In the genomic region with DNA sequence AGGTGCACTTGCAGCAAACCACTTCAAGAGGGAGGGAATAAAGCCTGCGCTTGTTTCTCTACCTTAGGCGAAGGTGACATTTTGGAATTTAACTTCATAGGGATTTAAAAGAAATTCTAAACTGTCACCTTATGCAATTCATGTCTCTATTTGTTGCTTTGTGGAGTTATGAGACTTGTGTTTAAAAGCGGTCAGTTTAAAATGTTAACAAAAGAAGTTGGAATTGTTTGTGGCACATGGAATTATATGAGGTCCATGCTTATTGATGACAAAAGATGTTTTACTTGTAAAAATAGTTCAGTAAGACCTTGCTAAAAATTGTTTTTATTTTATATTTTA, we compare ENCODE assay signal across 13 cellular contexts. TPM values are rescaled to one million over a fixed set of nuclear protein-coding genes. Genes with fewer than 3 reads are reported as not detected.
DNase-seq lines count a peak whose midpoint lies in the region; ATAC-seq, FAIRE-seq and TF ChIP-seq lines count a peak whose summit lies in the region.
"Had no signal": no experiment of that assay in that cellular context is flagged by ENCODE, and none has a peak within 500 bp of the region (broad histone marks: within the 10 kb centered on the region; RNA-seq: fewer than 3 reads in every experiment).

No MANE protein-coding gene starts in this region.

- H3K27ac ChIP-seq in CD4-positive, alpha-beta T cell (ENCODE audit: low read depth, low read length) = no peak overlapping the region
- H3K27ac ChIP-seq in pancreas (peak overlapping the region; percentile 81 to 99 (median 90)), foreskin keratinocyte (no peak overlapping the region), Karpas-422 (ENCODE audit: low read length) (no peak overlapping the region)

- no peaks in the 10 kb centered on the region for H3K36me3 Mint-ChIP-seq in CD4-positive, alpha-beta T cell (ENCODE audit: low read depth)
- H3K36me3 Mint-ChIP-seq in endothelial cell (ENCODE audit: low read depth, unreplicated experiment) (no peaks in the 10 kb centered on the region), immature natural killer cell (peaks cover 0 to 3% (median 0%) of the 10 kb centered on the region in 3 donors)

- H3K9me2 ChIP-seq in Karpas-422 (replicated peaks; ENCODE audit: insufficient read depth, low read length) = no peaks in the 10 kb centered on the region

- no peak overlapping the region for H3K27ac Mint-ChIP-seq in CD4-positive, alpha-beta T cell
- H3K27ac Mint-ChIP-seq in endothelial cell (ENCODE audit: unreplicated experiment) = no peak overlapping the region
- no peak overlapping the region for H3K27ac Mint-ChIP-seq in immature natural killer cell

- H3K4me3 Mint-ChIP-seq in CD4-positive, alpha-beta T cell = peak overlapping the region; percentile 80
- H3K4me3 Mint-ChIP-seq in endothelial cell (ENCODE audit: unreplicated experiment) (peak overlapping the region; percentile 90), immature natural killer cell (peak overlapping the region in 1 of 5 donors; percentile 88)

- H3K27me3 Mint-ChIP-seq in CD4-positive, alpha-beta T cell = peaks cover 76% of the 10 kb centered on the region
- H3K27me3 Mint-ChIP-seq in endothelial cell (ENCODE audit: unreplicated experiment) (peaks cover 6% of the 10 kb centered on the region), immature natural killer cell (ENCODE audit: low read depth in 3 of 3) (peaks cover 20 to 46% (median 25%) of the 10 kb centered on the region in 3 donors)

- no peaks in the 10 kb centered on the region for H3K9me3 Mint-ChIP-seq in CD4-positive, alpha-beta T cell
- H3K9me3 Mint-ChIP-seq in endothelial cell (ENCODE audit: unreplicated experiment) = no peaks in the 10 kb centered on the region
- peaks cover 0 to 3% (median 0%) of the 10 kb centered on the region in 6 donors for H3K9me3 Mint-ChIP-seq in immature natural killer cell

- TF ChIP-seq CTCF in CD4-positive, alpha-beta T cell (IDR thresholded peaks at IDR 0.05) = no peak
- TF ChIP-seq CTCF in endothelial cell (IDR thresholded peaks at IDR 0.05; ENCODE audit: unreplicated experiment) (no peak), pancreas (IDR thresholded peaks at IDR 0.05) (no peak), foreskin keratinocyte (conservative IDR thresholded peaks at IDR 0.05) (no peak)

- POLR2A ChIA-PET in CD4-positive, alpha-beta T cell (lab: Charles Lee) = no interaction called here

- 4% methylated on average over 3 of the region's 3 CpGs for WGBS in pancreas, 2 donors

- no peak for ATAC-seq in CD4-positive, alpha-beta T cell (ENCODE audit: poor library complexity)
- ATAC-seq in pancreas = no peak
- no peak for ATAC-seq in foreskin keratinocyte
- ATAC-seq: HCT116 had no signal

- H3K4me1 ChIP-seq in NT2/D1 (ENCODE audit: insufficient read depth, insufficient read length) (no peaks in the 10 kb centered on the region), pancreas (peaks cover 13 to 20% (median 13%) of the 10 kb centered on the region in 3 donors), foreskin keratinocyte (no peaks in the 10 kb centered on the region), Karpas-422 (ENCODE audit: low read length) (no peaks in the 10 kb centered on the region)

- H3K4me1 Mint-ChIP-seq in CD4-positive, alpha-beta T cell (ENCODE audit: low read depth) = peaks cover 26% of the 10 kb centered on the region
- H3K4me1 Mint-ChIP-seq in endothelial cell (ENCODE audit: unreplicated experiment) (peaks cover 30% of the 10 kb centered on the region), immature natural killer cell (peaks cover 16 to 18% of the 10 kb centered on the region in 2 donors)

- CTCF ChIA-PET in CD4-positive, alpha-beta T cell (lab: Charles Lee) = no interaction called here

- H3K9me3 ChIP-seq in CD4-positive, alpha-beta T cell (ENCODE audit: control insufficient read depth, low read length) = no peaks in the 10 kb centered on the region
- H3K9me3 ChIP-seq in NT2/D1 (ENCODE audit: insufficient read depth, low read length) (no peaks in the 10 kb centered on the region), pancreas (no peaks in the 10 kb centered on the region), Karpas-422 (ENCODE audit: low read length) (no peaks in the 10 kb centered on the region)

- no peaks in the 10 kb centered on the region for H4K20me1 ChIP-seq in Karpas-422 (ENCODE audit: insufficient read depth, low read depth, low read length)

- no peak overlapping the region for H2AFZ ChIP-seq in Karpas-422 (ENCODE audit: low read length)

- no peak for FAIRE-seq in pancreas (lab: Jason Lieb, UNC)

- DNase-seq in CD4-positive, alpha-beta T cell = no peak
- DNase-seq in NT2/D1 (ENCODE audit: low read depth, low spot score) (no peak), endothelial cell (ENCODE audit: low spot score) (no peak), pancreas (no peak), foreskin keratinocyte (no peak), immature natural killer cell (no peak), Karpas-422 (no peak), NCI-H774 (lab: John Stamatoyannopoulos, UW) (no peak)
- DNase-seq: DMS153, kidney glomerular epithelial cell, NCI-H187, SHP77 had no signal

- H3K9ac ChIP-seq in NT2/D1 (ENCODE audit: insufficient read length, low read depth) (no peak overlapping the region), Karpas-422 (ENCODE audit: low read length) (no peak overlapping the region)

- no peak overlapping the region for H3K4me2 ChIP-seq in Karpas-422 (ENCODE audit: low read depth, low read length, poor library complexity, severe bottlenecking)

- no peaks in the 10 kb centered on the region for H3K36me3 ChIP-seq in NT2/D1 (ENCODE audit: insufficient read depth, insufficient read length, low read length)
- H3K36me3 ChIP-seq in pancreas = peaks cover 0 to 15% (median 0%) of the 10 kb centered on the region in 3 donors
- H3K36me3 ChIP-seq in Karpas-422 (ENCODE audit: insufficient read depth, low read length) = no peaks in the 10 kb centered on the region

- intact Hi-C loops in CD4-positive, alpha-beta T cell (cut with DNase I, micrococcal nuclease) = no loop called here
- intact Hi-C loops in pancreas (cut with DNase I) = loop anchor here in 1 of 3 donors (10.0 kb wide), 1 partner anchor 358 kb away; no protein-coding TSS in a partner anchor

- peaks cover 87% of the 10 kb centered on the region for H3K27me3 ChIP-seq in CD4-positive, alpha-beta T cell (ENCODE audit: control insufficient read depth, insufficient read depth, low read length)
- H3K27me3 ChIP-seq in NT2/D1 (ENCODE audit: insufficient read depth, insufficient read length) (peaks cover 78% of the 10 kb centered on the region), pancreas (no peaks in the 10 kb centered on the region), foreskin keratinocyte (peaks cover 91% of the 10 kb centered on the region), Karpas-422 (ENCODE audit: low read length) (no peaks in the 10 kb centered on the region)

- peak overlapping the region; percentile 40 for H3K4me3 ChIP-seq in NT2/D1 (ENCODE audit: insufficient read length, low read depth)
- H3K4me3 ChIP-seq in pancreas = peak overlapping the region; percentile 23 to 72 (median 52)
- H3K4me3 ChIP-seq in Karpas-422 (ENCODE audit: low read length) = no peak overlapping the region

- no peaks in the 10 kb centered on the region for H3K79me2 ChIP-seq in Karpas-422 (ENCODE audit: low read length)

RNA-seq across cellular contexts. Expression of a gene that starts 15.8 kb away (rescaled TPM):
- not detected for total RNA-seq in CD4-positive, alpha-beta T cell
- total RNA-seq in endothelial cell (ENCODE audit: unreplicated experiment) = 7.0 TPM
- total RNA-seq in pancreas = 100 to 1,000 TPM in 1 of 6 donors, 10 to 100 TPM in 5; 72.4 to 114 (median 89.9) TPM
- 10 to 100 TPM; 28.3 to 29.6 TPM for polyA plus RNA-seq in pancreas
- total RNA-seq in foreskin keratinocyte = 0.04 TPM in 1 of 2 replicates, not detected in the other
- not detected in 2 replicates for polyA plus RNA-seq in foreskin keratinocyte
- not detected for polyA plus RNA-seq in immature natural killer cell
- not detected in 2 replicates for total RNA-seq in Karpas-422 (2014; rRNA removed; shearing (Covaris generic); ENCODE audit: low replicate concordance)

Comparison
In these comparisons a context has a peak if more than half of its experiments do, and no peak if none do; other contexts are left out.
1. H3K27ac ChIP-seq: peak in pancreas (4 of 4); none in CD4-positive, alpha-beta T cell (single experiment), foreskin keratinocyte (single experiment) and Karpas-422 (single experiment).